In genomic region chr11:100639140-100639539, GRCh38 we compare ENCODE assay signal across 1 cellular context.
TF ChIP-seq lines count a peak whose summit lies in the region.

No MANE protein-coding gene starts in this region.

TF ChIP-seq in GM23338, 12 proteins besides CTCF, POLR2A, EP300 and RAD21 (continued from another document):
- TF ChIP-seq REST (IDR thresholded peaks at IDR 0.05; ENCODE audit: unreplicated experiment) (no peak), EZH2 (IDR thresholded peaks at IDR 0.05; ENCODE audit: low read depth, unreplicated experiment) (no peak), NANOG (IDR thresholded peaks at IDR 0.05; ENCODE audit: borderline replicate concordance) (no peak), EZH2phosphoT487 (IDR thresholded peaks at IDR 0.05; ENCODE audit: unreplicated experiment) (no peak), ZNF331 (CRISPR knock-in tag; IDR thresholded peaks at IDR 0.05; ENCODE audit: low read depth) (no peak)
